ENCODE assay signal across 1 cellular context in genomic region chr22:45535400-45535799, GRCh38.
TF ChIP-seq lines count a peak whose summit lies in the region.

No MANE protein-coding gene starts in this region.

TF ChIP-seq in HepG2, 621 proteins besides CTCF, POLR2A, EP300 and RAD21 (continued from another document):
- peak; percentile 29; the same call in 1 of the 2 replicates for TF ChIP-seq ZBTB40 (IDR thresholded peaks at IDR 0.05)
- TF ChIP-seq ZBTB40 (CRISPR knock-in tag; IDR thresholded peaks at IDR 0.05): peak; percentile 92
- no peak for TF ChIP-seq SMYD3 (CRISPR knock-in tag; IDR thresholded peaks at IDR 0.05)
- no peak for TF ChIP-seq GZF1 (CRISPR knock-in tag; IDR thresholded peaks at IDR 0.05)
